16 cellular contexts compared by ENCODE assay signal in genomic region chr9:109843651-109844050, GRCh38.
DNase-seq lines count a peak whose midpoint lies in the region; ATAC-seq and TF ChIP-seq lines count a peak whose summit lies in the region.
"Had no signal": no experiment of that assay in that cellular context is flagged by ENCODE, and none has a peak within 500 bp of the region (broad histone marks: within the 10 kb centered on the region; RNA-seq: fewer than 3 reads in every experiment).

No MANE protein-coding gene starts in this region.

- H3K27me3 ChIP-seq in heart right ventricle (no peaks in the 10 kb centered on the region), SK-N-SH (ENCODE audit: insufficient read depth) (no peaks in the 10 kb centered on the region)
- H3K27me3 ChIP-seq: colonic mucosa, hepatocyte had no signal

- no peaks in the 10 kb centered on the region for H3K36me3 ChIP-seq in heart right ventricle
- no peaks in the 10 kb centered on the region for H3K36me3 ChIP-seq in SK-N-SH (replicated peaks in 1 of 2; ENCODE audit: control insufficient read depth in 1 of 2, insufficient read depth in 2 of 2, low read length in 1 of 2)
- H3K36me3 ChIP-seq: colonic mucosa had no signal

- H3K4me1 ChIP-seq in heart right ventricle (peaks cover 0 to 20% (median 7%) of the 10 kb centered on the region in 9 donors), SK-N-SH (ENCODE audit: control insufficient read depth in 1 of 2, insufficient read depth in 2 of 2, low read depth in 1 of 2, low read length in 1 of 2) (no peaks in the 10 kb centered on the region)
- H3K4me1 ChIP-seq: Caco-2, colonic mucosa had no signal

- peaks cover 36% of the 10 kb centered on the region for H3K79me2 ChIP-seq in SK-N-SH (ENCODE audit: insufficient read depth)
- H3K79me2 ChIP-seq: hepatocyte had no signal

- no peak overlapping the region for H3K9ac ChIP-seq in SK-N-SH

- H3K27ac ChIP-seq in heart right ventricle = peak overlapping the region in 6 of 10 donors; percentile 4 to 48 (median 34)
- H3K27ac ChIP-seq in SK-N-SH (ENCODE audit: low read depth in 2 of 2, low read length in 1 of 2) = no peak overlapping the region
- H3K27ac ChIP-seq: colonic mucosa, hepatocyte, SK-N-MC had no signal

- H3K4me2 ChIP-seq in SK-N-SH = no peak overlapping the region
- H3K4me2 ChIP-seq: hepatocyte had no signal

- H3K4me3 ChIP-seq in heart right ventricle (no peak overlapping the region), SK-N-SH (ENCODE audit: low read depth in 2 of 2, low read length in 1 of 2) (no peak overlapping the region)
- H3K4me3 ChIP-seq: colonic mucosa, hepatocyte, SK-N-MC had no signal

- H3K9me3 ChIP-seq in heart right ventricle = no peaks in the 10 kb centered on the region
- H3K9me3 ChIP-seq in SK-N-SH = no peaks in the 10 kb centered on the region
- H3K9me3 ChIP-seq: Caco-2, colonic mucosa had no signal

- H2AFZ ChIP-seq in SK-N-SH (ENCODE audit: low read depth) = no peak overlapping the region
- H2AFZ ChIP-seq: hepatocyte had no signal

- intact Hi-C loops in heart right ventricle (cut with DNase I) = no loop called here
- intact Hi-C loops in sciatic nerve (cut with DNase I) = no loop called here

- peaks cover 32% of the 10 kb centered on the region for H4K20me1 ChIP-seq in SK-N-SH (ENCODE audit: insufficient read depth)

- TF ChIP-seq CTCF in heart right ventricle (IDR thresholded peaks at IDR 0.05) (no peak), SK-N-SH (IDR thresholded peaks at IDR 0.05) (no peak)

- no peaks in the 10 kb centered on the region for H3K9me2 ChIP-seq in SK-N-SH

- H3F3A ChIP-seq in SK-N-SH (replicated peaks; ENCODE audit: insufficient read depth) = no peaks in the 10 kb centered on the region

- POLR2A ChIA-PET in SK-N-SH (lab: Yijun Ruan, JAX) = no interaction called here

- DNase-seq in NCI-H1092 (lab: John Stamatoyannopoulos, UW) = peak; percentile 65
- DNase-seq in anterior cingulate cortex (lab: John Stamatoyannopoulos, UW) = peak in 32 of 58 donors; percentile 2 to 51 (median 19)
- DNase-seq in heart right ventricle = peak; percentile 81 to 85
- DNase-seq in sciatic nerve (ENCODE audit: low spot score) = no peak
- DNase-seq in EL = no peak
- DNase-seq in NCI-H146 treated with DMSO at 0.1 percent for 48 hours (lab: John Stamatoyannopoulos, UW; ENCODE audit: unreplicated experiment) = no peak
- DNase-seq in SK-N-SH = no peak
- DNase-seq: activated CD8-positive, alpha-beta T cell treated with anti-CD3 and anti-CD28 coated beads for 36 hours; activated naive CD8-positive, alpha-beta T cell treated with anti-CD3 and anti-CD28 coated beads, Interleukin-2, amount 50 U/mL, for 24 hours; activated T-cell treated with anti-CD3 and anti-CD28 coated beads, Interleukin-2, amount 50 U/mL, for 72 hours; Caco-2; colonic mucosa; NCI-H1048 had no signal

- WGBS in heart right ventricle, 2 donors = 19 to 23% methylated on average over 11 of the region's 11 CpGs
- WGBS in SK-N-SH (ENCODE audit: low lambda C conversion rate) = 66% methylated on average over 11 of the region's 11 CpGs

- CTCF ChIA-PET in SK-N-SH (lab: Yijun Ruan, JAX) = interaction anchor here (1.7 to 2.1 kb wide), 2 partner anchors 10 to 270 kb away, joined by 4 to 6 read pairs; no protein-coding TSS in a partner anchor

- TF ChIP-seq EP300 in SK-N-SH (IDR thresholded peaks at IDR 0.05; ENCODE audit: borderline replicate concordance in 1 of 2, low read depth in 1 of 2, low read length in 1 of 2) = no peak

- TF ChIP-seq RAD21 in SK-N-SH (IDR thresholded peaks at IDR 0.05; ENCODE audit: low read length) = no peak

- peak; percentile 93 to 99 (median 94) for ATAC-seq in heart right ventricle
- ATAC-seq in sciatic nerve = peak; percentile 28
- ATAC-seq in GM21447 (IDR thresholded peaks at IDR 0.05; ENCODE audit: unreplicated experiment) = no peak
- ATAC-seq: activated CD8-positive, alpha-beta T cell treated with anti-CD3 and anti-CD28 coated beads for 36 hours; activated naive CD8-positive, alpha-beta T cell treated with anti-CD3 and anti-CD28 coated beads, Interleukin-2, amount 50 U/mL, for 24 hours; activated T-cell treated with anti-CD3 and anti-CD28 coated beads, Interleukin-2, amount 50 U/mL, for 72 hours had no signal

TF ChIP-seq in SK-N-SH, 30 proteins besides CTCF, POLR2A, EP300 and RAD21:
- no peak for TF ChIP-seq NRF1 (IDR thresholded peaks at IDR 0.05; ENCODE audit: low read depth, low read length)
- TF ChIP-seq JUND (IDR thresholded peaks at IDR 0.05) = no peak
- TF ChIP-seq GATA2 (CRISPR knock-in tag; IDR thresholded peaks at IDR 0.05) = no peak
- TF ChIP-seq PBX3 (IDR thresholded peaks at IDR 0.05) = no peak
- TF ChIP-seq IRF3 (IDR thresholded peaks at IDR 0.05; ENCODE audit: low read depth, low read length) = no peak
- TF ChIP-seq SIN3A (IDR thresholded peaks at IDR 0.05; ENCODE audit: borderline replicate concordance, low read depth, low read length) = no peak
- TF ChIP-seq GABPA (IDR thresholded peaks at IDR 0.05; ENCODE audit: low read depth) = no peak
- no peak for TF ChIP-seq SMC3 (IDR thresholded peaks at IDR 0.05; ENCODE audit: low read depth, low read length)
- TF ChIP-seq REST (IDR thresholded peaks at IDR 0.05; ENCODE audit: low read depth, low read length) = no peak
- TF ChIP-seq RFX5 (IDR thresholded peaks at IDR 0.05; ENCODE audit: low read length) = no peak
- TF ChIP-seq TAF1 (IDR thresholded peaks at IDR 0.05; ENCODE audit: borderline replicate concordance, low read depth, low read length) = no peak

Comparison
In these comparisons a context has a peak if more than half of its experiments do, and no peak if none do; other contexts are left out.
1. DNase-seq: peak in NCI-H1092 (single experiment), anterior cingulate cortex (32 of 58) and heart right ventricle (2 of 2); none in sciatic nerve (single experiment), EL (single experiment), NCI-H146 treated with DMSO at 0.1 percent for 48 hours (single experiment) and SK-N-SH (single experiment).
2. H3K27ac ChIP-seq: peak in heart right ventricle (6 of 10); none in SK-N-SH (0 of 2).